1 cellular context compared by ENCODE assay signal in the genomic region with DNA sequence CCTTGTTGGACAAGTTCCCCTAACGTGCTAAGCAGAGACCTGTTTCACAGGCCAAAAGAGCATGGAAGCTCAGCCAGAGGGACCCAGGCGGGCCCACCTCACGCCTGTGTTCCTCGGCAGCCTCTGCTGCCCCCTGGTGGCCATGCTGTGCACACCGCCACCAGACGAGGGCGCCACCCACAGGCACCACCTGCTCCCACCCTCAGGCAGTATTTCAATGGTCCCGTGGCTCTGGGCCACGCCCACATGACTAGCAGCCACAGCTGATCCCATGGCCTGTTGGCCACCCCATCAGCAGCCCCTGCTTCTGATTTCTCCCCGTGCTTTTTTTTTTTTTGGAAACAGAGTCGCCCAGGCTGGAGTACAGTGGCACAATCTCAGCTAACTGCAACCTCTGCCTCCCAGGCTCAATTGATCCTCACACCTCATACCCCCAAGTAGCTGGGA.
TF ChIP-seq lines count a peak whose summit lies in the region.

No MANE protein-coding gene starts in this region.

TF ChIP-seq in HepG2, 621 proteins besides CTCF, POLR2A, EP300 and RAD21 (continued from another document and continues in another):
- TF ChIP-seq ELF1 (CRISPR knock-in tag; IDR thresholded peaks at IDR 0.05): no peak
- TF ChIP-seq ZNF660 (CRISPR knock-in tag; IDR thresholded peaks at IDR 0.05; ENCODE audit: borderline replicate concordance, low read depth): no peak
- no peak for TF ChIP-seq MEIS2 (CRISPR knock-in tag; IDR thresholded peaks at IDR 0.05)
- TF ChIP-seq ADNP (CRISPR knock-in tag; IDR thresholded peaks at IDR 0.05): peak; percentile 98
- no peak for TF ChIP-seq RFX1 (IDR thresholded peaks at IDR 0.05)
- no peak for TF ChIP-seq TBP (CRISPR knock-in tag; IDR thresholded peaks at IDR 0.05)
- TF ChIP-seq ZNF563 (CRISPR knock-in tag; IDR thresholded peaks at IDR 0.05): no peak
- no peak for TF ChIP-seq ZFP90 (CRISPR knock-in tag; IDR thresholded peaks at IDR 0.05; ENCODE audit: borderline replicate concordance)
- TF ChIP-seq TRIM24 (CRISPR knock-in tag; IDR thresholded peaks at IDR 0.05): no peak
- TF ChIP-seq, protein P1, sequence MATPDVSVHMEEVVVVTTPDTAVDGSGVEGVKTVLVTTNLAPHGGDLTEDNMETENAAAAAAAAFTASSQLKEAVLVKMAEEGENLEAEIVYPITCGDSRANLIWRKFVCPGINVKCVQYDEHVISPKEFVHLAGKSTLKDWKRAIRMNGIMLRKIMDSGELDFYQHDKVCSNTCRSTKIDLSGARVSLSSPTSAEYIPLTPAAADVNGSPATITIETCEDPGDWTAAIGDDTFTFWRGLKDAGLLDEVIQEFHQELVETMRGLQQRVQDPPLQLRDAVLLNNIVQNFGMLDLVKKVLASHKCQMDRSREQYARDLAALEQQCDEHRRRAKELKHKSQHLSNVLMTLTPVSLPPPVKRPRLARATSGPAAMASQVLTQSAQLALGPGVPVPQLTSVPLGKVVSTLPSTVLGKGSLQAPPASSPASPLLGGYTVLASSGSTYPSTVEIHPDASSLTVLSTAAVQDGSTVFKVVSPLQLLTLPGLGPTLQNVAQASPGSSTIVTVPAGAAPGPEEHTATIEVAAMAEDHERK (CRISPR knock-in tag; IDR thresholded peaks at IDR 0.05; ENCODE audit: low read depth): no peak
- TF ChIP-seq CBX5 (CRISPR knock-in tag; IDR thresholded peaks at IDR 0.05; ENCODE audit: borderline replicate concordance): peak; percentile 74; the same call in 1 of the 2 replicates
- TF ChIP-seq CEBPB (IDR thresholded peaks at IDR 0.05; ENCODE audit: borderline replicate concordance, low read depth, low read length): no peak
- no peak for TF ChIP-seq HNF4A (CRISPR knock-in tag; IDR thresholded peaks at IDR 0.05)
- TF ChIP-seq PCBP1 (IDR thresholded peaks at IDR 0.05; ENCODE audit: borderline replicate concordance, low read depth, low read length): no peak
- TF ChIP-seq, protein P2, sequence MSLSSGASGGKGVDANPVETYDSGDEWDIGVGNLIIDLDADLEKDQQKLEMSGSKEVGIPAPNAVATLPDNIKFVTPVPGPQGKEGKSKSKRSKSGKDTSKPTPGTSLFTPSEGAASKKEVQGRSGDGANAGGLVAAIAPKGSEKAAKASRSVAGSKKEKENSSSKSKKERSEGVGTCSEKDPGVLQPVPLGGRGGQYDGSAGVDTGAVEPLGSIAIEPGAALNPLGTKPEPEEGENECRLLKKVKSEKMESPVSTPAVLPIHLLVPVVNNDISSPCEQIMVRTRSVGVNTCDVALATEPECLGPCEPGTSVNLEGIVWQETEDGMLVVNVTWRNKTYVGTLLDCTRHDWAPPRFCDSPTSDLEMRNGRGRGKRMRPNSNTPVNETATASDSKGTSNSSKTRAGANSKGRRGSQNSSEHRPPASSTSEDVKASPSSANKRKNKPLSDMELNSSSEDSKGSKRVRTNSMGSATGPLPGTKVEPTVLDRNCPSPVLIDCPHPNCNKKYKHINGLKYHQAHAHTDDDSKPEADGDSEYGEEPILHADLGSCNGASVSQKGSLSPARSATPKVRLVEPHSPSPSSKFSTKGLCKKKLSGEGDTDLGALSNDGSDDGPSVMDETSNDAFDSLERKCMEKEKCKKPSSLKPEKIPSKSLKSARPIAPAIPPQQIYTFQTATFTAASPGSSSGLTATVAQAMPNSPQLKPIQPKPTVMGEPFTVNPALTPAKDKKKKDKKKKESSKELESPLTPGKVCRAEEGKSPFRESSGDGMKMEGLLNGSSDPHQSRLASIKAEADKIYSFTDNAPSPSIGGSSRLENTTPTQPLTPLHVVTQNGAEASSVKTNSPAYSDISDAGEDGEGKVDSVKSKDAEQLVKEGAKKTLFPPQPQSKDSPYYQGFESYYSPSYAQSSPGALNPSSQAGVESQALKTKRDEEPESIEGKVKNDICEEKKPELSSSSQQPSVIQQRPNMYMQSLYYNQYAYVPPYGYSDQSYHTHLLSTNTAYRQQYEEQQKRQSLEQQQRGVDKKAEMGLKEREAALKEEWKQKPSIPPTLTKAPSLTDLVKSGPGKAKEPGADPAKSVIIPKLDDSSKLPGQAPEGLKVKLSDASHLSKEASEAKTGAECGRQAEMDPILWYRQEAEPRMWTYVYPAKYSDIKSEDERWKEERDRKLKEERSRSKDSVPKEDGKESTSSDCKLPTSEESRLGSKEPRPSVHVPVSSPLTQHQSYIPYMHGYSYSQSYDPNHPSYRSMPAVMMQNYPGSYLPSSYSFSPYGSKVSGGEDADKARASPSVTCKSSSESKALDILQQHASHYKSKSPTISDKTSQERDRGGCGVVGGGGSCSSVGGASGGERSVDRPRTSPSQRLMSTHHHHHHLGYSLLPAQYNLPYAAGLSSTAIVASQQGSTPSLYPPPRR (CRISPR knock-in tag; IDR thresholded peaks at IDR 0.05; ENCODE audit: borderline replicate concordance): 0 out of 2 replicates have a peak, but pooled peaks have one; percentile 18
- TF ChIP-seq ZNF350 (CRISPR knock-in tag; IDR thresholded peaks at IDR 0.05; ENCODE audit: borderline replicate concordance, low read depth): peak; percentile 41; the same call in 1 of the 2 replicates
- no peak for TF ChIP-seq ZNF552 (CRISPR knock-in tag; IDR thresholded peaks at IDR 0.05; ENCODE audit: borderline replicate concordance)
- TF ChIP-seq, protein P3, sequence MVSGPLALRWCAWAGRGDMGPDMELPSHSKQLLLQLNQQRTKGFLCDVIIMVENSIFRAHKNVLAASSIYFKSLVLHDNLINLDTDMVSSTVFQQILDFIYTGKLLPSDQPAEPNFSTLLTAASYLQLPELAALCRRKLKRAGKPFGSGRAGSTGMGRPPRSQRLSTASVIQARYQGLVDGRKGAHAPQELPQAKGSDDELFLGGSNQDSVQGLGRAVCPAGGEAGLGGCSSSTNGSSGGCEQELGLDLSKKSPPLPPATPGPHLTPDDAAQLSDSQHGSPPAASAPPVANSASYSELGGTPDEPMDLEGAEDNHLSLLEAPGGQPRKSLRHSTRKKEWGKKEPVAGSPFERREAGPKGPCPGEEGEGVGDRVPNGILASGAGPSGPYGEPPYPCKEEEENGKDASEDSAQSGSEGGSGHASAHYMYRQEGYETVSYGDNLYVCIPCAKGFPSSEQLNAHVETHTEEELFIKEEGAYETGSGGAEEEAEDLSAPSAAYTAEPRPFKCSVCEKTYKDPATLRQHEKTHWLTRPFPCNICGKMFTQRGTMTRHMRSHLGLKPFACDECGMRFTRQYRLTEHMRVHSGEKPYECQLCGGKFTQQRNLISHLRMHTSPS (CRISPR knock-in tag; IDR thresholded peaks at IDR 0.05; ENCODE audit: low read depth): no peak; the same call in 1 of the 2 replicates
- 0 out of 2 replicates have a peak, but pooled peaks have one; percentile 37 for TF ChIP-seq HNRNPL (IDR thresholded peaks at IDR 0.05; ENCODE audit: low read depth, low read length)
- TF ChIP-seq ZFP1 (CRISPR knock-in tag; IDR thresholded peaks at IDR 0.05): no peak
- 0 out of 2 replicates have a peak, but pooled peaks have one; percentile 30 for TF ChIP-seq ZNF12 (CRISPR knock-in tag; IDR thresholded peaks at IDR 0.05)
- TF ChIP-seq MTF1 (CRISPR knock-in tag; IDR thresholded peaks at IDR 0.05): no peak
- no peak for TF ChIP-seq ZNF432 (CRISPR knock-in tag; IDR thresholded peaks at IDR 0.05; ENCODE audit: borderline replicate concordance)
- TF ChIP-seq, protein P4, sequence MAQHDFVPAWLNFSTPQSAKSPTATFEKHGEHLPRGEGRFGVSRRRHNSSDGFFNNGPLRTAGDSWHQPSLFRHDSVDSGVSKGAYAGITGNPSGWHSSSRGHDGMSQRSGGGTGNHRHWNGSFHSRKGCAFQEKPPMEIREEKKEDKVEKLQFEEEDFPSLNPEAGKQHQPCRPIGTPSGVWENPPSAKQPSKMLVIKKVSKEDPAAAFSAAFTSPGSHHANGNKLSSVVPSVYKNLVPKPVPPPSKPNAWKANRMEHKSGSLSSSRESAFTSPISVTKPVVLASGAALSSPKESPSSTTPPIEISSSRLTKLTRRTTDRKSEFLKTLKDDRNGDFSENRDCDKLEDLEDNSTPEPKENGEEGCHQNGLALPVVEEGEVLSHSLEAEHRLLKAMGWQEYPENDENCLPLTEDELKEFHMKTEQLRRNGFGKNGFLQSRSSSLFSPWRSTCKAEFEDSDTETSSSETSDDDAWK (CRISPR knock-in tag; IDR thresholded peaks at IDR 0.05): no peak
- TF ChIP-seq, protein P5, sequence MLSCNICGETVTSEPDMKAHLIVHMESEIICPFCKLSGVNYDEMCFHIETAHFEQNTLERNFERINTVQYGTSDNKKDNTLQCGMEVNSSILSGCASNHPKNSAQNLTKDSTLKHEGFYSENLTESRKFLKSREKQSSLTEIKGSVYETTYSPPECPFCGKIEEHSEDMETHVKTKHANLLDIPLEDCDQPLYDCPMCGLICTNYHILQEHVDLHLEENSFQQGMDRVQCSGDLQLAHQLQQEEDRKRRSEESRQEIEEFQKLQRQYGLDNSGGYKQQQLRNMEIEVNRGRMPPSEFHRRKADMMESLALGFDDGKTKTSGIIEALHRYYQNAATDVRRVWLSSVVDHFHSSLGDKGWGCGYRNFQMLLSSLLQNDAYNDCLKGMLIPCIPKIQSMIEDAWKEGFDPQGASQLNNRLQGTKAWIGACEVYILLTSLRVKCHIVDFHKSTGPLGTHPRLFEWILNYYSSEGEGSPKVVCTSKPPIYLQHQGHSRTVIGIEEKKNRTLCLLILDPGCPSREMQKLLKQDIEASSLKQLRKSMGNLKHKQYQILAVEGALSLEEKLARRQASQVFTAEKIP (CRISPR knock-in tag; IDR thresholded peaks at IDR 0.05; ENCODE audit: borderline replicate concordance): no peak
- TF ChIP-seq ZNF430 (CRISPR knock-in tag; IDR thresholded peaks at IDR 0.05): no peak
- 0 out of 2 replicates have a peak, but pooled peaks have one; percentile 36 for TF ChIP-seq HMG20B (CRISPR knock-in tag; conservative IDR thresholded peaks at IDR 0.05)
- no peak for TF ChIP-seq SMARCE1 (IDR thresholded peaks at IDR 0.05; ENCODE audit: borderline replicate concordance)
- TF ChIP-seq, protein P6, sequence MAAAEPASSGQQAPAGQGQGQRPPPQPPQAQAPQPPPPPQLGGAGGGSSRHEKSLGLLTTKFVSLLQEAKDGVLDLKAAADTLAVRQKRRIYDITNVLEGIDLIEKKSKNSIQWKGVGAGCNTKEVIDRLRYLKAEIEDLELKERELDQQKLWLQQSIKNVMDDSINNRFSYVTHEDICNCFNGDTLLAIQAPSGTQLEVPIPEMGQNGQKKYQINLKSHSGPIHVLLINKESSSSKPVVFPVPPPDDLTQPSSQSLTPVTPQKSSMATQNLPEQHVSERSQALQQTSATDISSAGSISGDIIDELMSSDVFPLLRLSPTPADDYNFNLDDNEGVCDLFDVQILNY (CRISPR knock-in tag; conservative IDR thresholded peaks at IDR 0.05): no peak
- peak; percentile 43; the same call in 1 of the 2 replicates for TF ChIP-seq BHLHE40 (IDR thresholded peaks at IDR 0.05; ENCODE audit: low read length)
- TF ChIP-seq SUZ12 (IDR thresholded peaks at IDR 0.05; ENCODE audit: low read depth, low read length): no peak
- no peak for TF ChIP-seq HOXD1 (CRISPR knock-in tag; IDR thresholded peaks at IDR 0.05)
- TF ChIP-seq, protein P7, sequence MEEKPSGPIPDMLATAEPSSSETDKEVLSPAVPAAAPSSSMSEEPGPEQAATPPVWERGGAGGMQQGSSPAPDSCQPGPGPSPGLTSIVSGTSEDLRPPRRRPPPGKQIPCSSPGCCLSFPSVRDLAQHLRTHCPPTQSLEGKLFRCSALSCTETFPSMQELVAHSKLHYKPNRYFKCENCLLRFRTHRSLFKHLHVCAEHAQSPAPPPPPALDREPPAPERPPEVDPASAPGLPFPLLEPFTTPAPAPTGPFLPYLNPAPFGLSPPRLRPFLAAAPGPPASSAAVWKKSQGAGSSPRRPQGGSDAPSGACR (CRISPR knock-in tag; IDR thresholded peaks at IDR 0.05): peak; percentile 29; the same call in 1 of the 2 replicates
- TF ChIP-seq ZNF431 (CRISPR knock-in tag; IDR thresholded peaks at IDR 0.05; ENCODE audit: borderline replicate concordance, low read depth): no peak
- TF ChIP-seq, protein P8, sequence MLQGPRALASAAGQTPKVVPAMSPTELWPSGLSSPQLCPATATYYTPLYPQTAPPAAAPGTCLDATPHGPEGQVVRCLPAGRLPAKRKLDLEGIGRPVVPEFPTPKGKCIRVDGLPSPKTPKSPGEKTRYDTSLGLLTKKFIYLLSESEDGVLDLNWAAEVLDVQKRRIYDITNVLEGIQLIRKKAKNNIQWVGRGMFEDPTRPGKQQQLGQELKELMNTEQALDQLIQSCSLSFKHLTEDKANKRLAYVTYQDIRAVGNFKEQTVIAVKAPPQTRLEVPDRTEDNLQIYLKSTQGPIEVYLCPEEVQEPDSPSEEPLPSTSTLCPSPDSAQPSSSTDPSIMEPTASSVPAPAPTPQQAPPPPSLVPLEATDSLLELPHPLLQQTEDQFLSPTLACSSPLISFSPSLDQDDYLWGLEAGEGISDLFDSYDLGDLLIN (CRISPR knock-in tag; IDR thresholded peaks at IDR 0.05; ENCODE audit: borderline replicate concordance): no peak
- no peak for TF ChIP-seq ZNF256 (CRISPR knock-in tag; conservative IDR thresholded peaks at IDR 0.05)
- no peak for TF ChIP-seq SMYD3 (CRISPR knock-in tag; IDR thresholded peaks at IDR 0.05)
- TF ChIP-seq RXRA (CRISPR knock-in tag; IDR thresholded peaks at IDR 0.05): peak; percentile 50; the same call in 1 of the 2 replicates
- no peak for TF ChIP-seq NR2F6 (IDR thresholded peaks at IDR 0.05)
- 0 out of 2 replicates have a peak, but pooled peaks have one; percentile 29 for TF ChIP-seq NR2F6 (CRISPR knock-in tag; IDR thresholded peaks at IDR 0.05)
- TF ChIP-seq KLF11 (CRISPR knock-in tag; IDR thresholded peaks at IDR 0.05): no peak
- no peak for TF ChIP-seq AKAP8 (CRISPR knock-in tag; IDR thresholded peaks at IDR 0.05)
- TF ChIP-seq, protein P9, sequence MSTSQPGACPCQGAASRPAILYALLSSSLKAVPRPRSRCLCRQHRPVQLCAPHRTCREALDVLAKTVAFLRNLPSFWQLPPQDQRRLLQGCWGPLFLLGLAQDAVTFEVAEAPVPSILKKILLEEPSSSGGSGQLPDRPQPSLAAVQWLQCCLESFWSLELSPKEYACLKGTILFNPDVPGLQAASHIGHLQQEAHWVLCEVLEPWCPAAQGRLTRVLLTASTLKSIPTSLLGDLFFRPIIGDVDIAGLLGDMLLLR (CRISPR knock-in tag; IDR thresholded peaks at IDR 0.05): peak; percentile 60; the same call in 1 of the 2 replicates
- TF ChIP-seq ZMYM3 (CRISPR knock-in tag; IDR thresholded peaks at IDR 0.05): no peak
- peak; percentile 56; the same call in 1 of the 2 replicates for TF ChIP-seq GATAD1 (CRISPR knock-in tag; IDR thresholded peaks at IDR 0.05)
- no peak for TF ChIP-seq MIXL1 (CRISPR knock-in tag; IDR thresholded peaks at IDR 0.05)
- TF ChIP-seq ZNF720 (CRISPR knock-in tag; IDR thresholded peaks at IDR 0.05): no peak
- TF ChIP-seq MXD4 (CRISPR knock-in tag; IDR thresholded peaks at IDR 0.05): 0 out of 2 replicates have a peak, but pooled peaks have one; percentile 43
- TF ChIP-seq ZFX (CRISPR knock-in tag; IDR thresholded peaks at IDR 0.05; ENCODE audit: low read depth): peak; percentile 63; the same call in 1 of the 2 replicates
- TF ChIP-seq GPN1 (CRISPR knock-in tag; IDR thresholded peaks at IDR 0.05; ENCODE audit: borderline replicate concordance): no peak
- TF ChIP-seq, protein P10, sequence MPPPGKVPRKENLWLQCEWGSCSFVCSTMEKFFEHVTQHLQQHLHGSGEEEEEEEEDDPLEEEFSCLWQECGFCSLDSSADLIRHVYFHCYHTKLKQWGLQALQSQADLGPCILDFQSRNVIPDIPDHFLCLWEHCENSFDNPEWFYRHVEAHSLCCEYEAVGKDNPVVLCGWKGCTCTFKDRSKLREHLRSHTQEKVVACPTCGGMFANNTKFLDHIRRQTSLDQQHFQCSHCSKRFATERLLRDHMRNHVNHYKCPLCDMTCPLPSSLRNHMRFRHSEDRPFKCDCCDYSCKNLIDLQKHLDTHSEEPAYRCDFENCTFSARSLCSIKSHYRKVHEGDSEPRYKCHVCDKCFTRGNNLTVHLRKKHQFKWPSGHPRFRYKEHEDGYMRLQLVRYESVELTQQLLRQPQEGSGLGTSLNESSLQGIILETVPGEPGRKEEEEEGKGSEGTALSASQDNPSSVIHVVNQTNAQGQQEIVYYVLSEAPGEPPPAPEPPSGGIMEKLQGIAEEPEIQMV (CRISPR knock-in tag; IDR thresholded peaks at IDR 0.05; ENCODE audit: low read depth): 0 out of 2 replicates have a peak, but pooled peaks have one; percentile 53
- no peak for TF ChIP-seq ZNF562 (CRISPR knock-in tag; IDR thresholded peaks at IDR 0.05; ENCODE audit: borderline replicate concordance)
